ENCODE assay signal across 8 cellular contexts in genomic region chr20:57654363-57654997, GRCh38. TPM values are rescaled to one million over a fixed set of nuclear protein-coding genes. Genes with fewer than 3 reads are reported as not detected.
DNase-seq lines count a peak whose midpoint lies in the region; ATAC-seq and TF ChIP-seq lines count a peak whose summit lies in the region.

No MANE protein-coding gene starts in this region.

- no peak overlapping the region for H2BK15ac ChIP-seq in mesenchymal stem cell (ENCODE audit: low read depth, poor library complexity, severe bottlenecking)

- DNase-seq in G401 (ENCODE audit: low spot score) (peak; percentile 29), NCI-H2227 treated with DMSO at 0.1 percent for 48 hours (lab: John Stamatoyannopoulos, UW) (peak; percentile 1), endodermal cell (peak; percentile 88), mesenchymal stem cell (peak; percentile 39)
- DNase-seq in activated CD8-positive, alpha-beta T cell treated with anti-CD3 and anti-CD28 coated beads for 36 hours: peak; percentile 74
- peak; percentile 37 for DNase-seq in stimulated activated CD8-positive, alpha-beta memory T cell treated with anti-CD3 and anti-CD28 coated beads, Interleukin-4, amount 100 ng/mL, for 24 hours (ENCODE audit: low read depth)

- no peak overlapping the region for H2AK5ac ChIP-seq in mesenchymal stem cell (ENCODE audit: low read length, severe bottlenecking)

- H3K9me3 Mint-ChIP-seq in activated CD8-positive, alpha-beta T cell treated with anti-CD3 and anti-CD28 coated beads for 36 hours: no peaks in the 10 kb centered on the region
- H3K9me3 Mint-ChIP-seq in endodermal cell: no peaks in the 10 kb centered on the region

- no peak overlapping the region for H3K9ac ChIP-seq in endodermal cell (ENCODE audit: extremely low read depth, low read length, poor library complexity, severe bottlenecking)
- no peak overlapping the region for H3K9ac ChIP-seq in mesenchymal stem cell (ENCODE audit: low read length)

- POLR2A ChIA-PET in HEK293 (lab: Yijun Ruan, JAX): no interaction called here
- POLR2A ChIA-PET in activated CD8-positive, alpha-beta T cell treated with anti-CD3 and anti-CD28 coated beads for 36 hours (lab: Charles Lee): no interaction called here

- intact Hi-C loops in activated CD8-positive, alpha-beta T cell treated with anti-CD3 and anti-CD28 coated beads for 36 hours (cut with micrococcal nuclease): loop anchor here (10.0 kb wide), 1 partner anchor 50 kb away; no protein-coding TSS in a partner anchor

- H3K79me1 ChIP-seq in mesenchymal stem cell (replicated peaks; ENCODE audit: low read length, poor library complexity, severe bottlenecking): no peaks in the 10 kb centered on the region

- H3K27me3 ChIP-seq in endodermal cell (ENCODE audit: control insufficient read depth, insufficient read depth, low read length, poor library complexity, severe bottlenecking): no peaks in the 10 kb centered on the region
- peaks cover 0 to 12% of the 10 kb centered on the region in 2 experiments for H3K27me3 ChIP-seq in mesenchymal stem cell (ENCODE audit: control insufficient read depth in 1 of 2, insufficient read depth in 1 of 2, low read length in 2 of 2)

- no peaks in the 10 kb centered on the region for H3K27me3 Mint-ChIP-seq in activated CD8-positive, alpha-beta T cell treated with anti-CD3 and anti-CD28 coated beads for 36 hours
- H3K27me3 Mint-ChIP-seq in endodermal cell (ENCODE audit: insufficient read depth): no peaks in the 10 kb centered on the region

- no peak overlapping the region for H4K8ac ChIP-seq in mesenchymal stem cell (ENCODE audit: low read length)

- H3K36me3 Mint-ChIP-seq in activated CD8-positive, alpha-beta T cell treated with anti-CD3 and anti-CD28 coated beads for 36 hours (ENCODE audit: low read depth): peaks cover 2% of the 10 kb centered on the region
- H3K36me3 Mint-ChIP-seq in endodermal cell (ENCODE audit: low read depth): peaks cover 36% of the 10 kb centered on the region

- H3K4me1 ChIP-seq in HEK293 (ENCODE audit: control insufficient read depth, insufficient read depth, low read length) (no peaks in the 10 kb centered on the region), endodermal cell (ENCODE audit: control insufficient read depth, insufficient read depth, low read length) (peaks cover 7% of the 10 kb centered on the region), mesenchymal stem cell (ENCODE audit: control insufficient read depth, insufficient read depth, low read depth, low read length) (no peaks in the 10 kb centered on the region)

- H3K14ac ChIP-seq in mesenchymal stem cell (ENCODE audit: low read length in 2 of 2): no peak overlapping the region

- TF ChIP-seq CTCF in HEK293 (tag by site-specific recombination; IDR thresholded peaks at IDR 0.05) (peak; percentile 85), endodermal cell (conservative IDR thresholded peaks at IDR 0.05) (peak; percentile 95)
- TF ChIP-seq CTCF in activated CD8-positive, alpha-beta T cell treated with anti-CD3 and anti-CD28 coated beads for 36 hours (IDR thresholded peaks at IDR 0.05): peak; percentile 88

- H3K36me3 ChIP-seq in HEK293 (ENCODE audit: control insufficient read depth in 2 of 2, insufficient read depth in 1 of 2, low read length in 2 of 2) (peaks cover 0 to 47% of the 10 kb centered on the region in 2 experiments; a peak in 1 of 3 replicates), endodermal cell (ENCODE audit: control insufficient read depth, insufficient read depth, low read length) (peaks cover 69% of the 10 kb centered on the region), mesenchymal stem cell (ENCODE audit: control insufficient read depth in 1 of 2, insufficient read depth in 2 of 2, low read depth in 1 of 2, low read length in 2 of 2) (peaks cover 0 to 73% of the 10 kb centered on the region in 2 experiments)

- in situ Hi-C loops in G401 (cut with HindIII; ENCODE audit: low sequenced_read_pairs): no loop called here

- H3K9me3 ChIP-seq in HEK293 (ENCODE audit: control insufficient read depth, insufficient read depth, low read depth, low read length) (no peaks in the 10 kb centered on the region), endodermal cell (ENCODE audit: control insufficient read depth, low read length) (no peaks in the 10 kb centered on the region), mesenchymal stem cell (ENCODE audit: control insufficient read depth, low read length) (no peaks in the 10 kb centered on the region)

- no peak overlapping the region for H2BK120ac ChIP-seq in mesenchymal stem cell (ENCODE audit: low read depth, low read length)

- H3K4ac ChIP-seq in mesenchymal stem cell (ENCODE audit: low read depth in 1 of 2, low read length in 2 of 2): no peak overlapping the region

- WGBS in endodermal cell (ENCODE audit: insufficient coverage in 1 of 2, insufficient read length in 1 of 2), 2 experiments: 58 to 73% methylated on average over 3 to 12 of the region's 12 CpGs
- WGBS in mesenchymal stem cell: 45% methylated on average over 12 of the region's 12 CpGs

- H4K91ac ChIP-seq in mesenchymal stem cell (ENCODE audit: low read length): no peak overlapping the region

- H3K4me1 Mint-ChIP-seq in activated CD8-positive, alpha-beta T cell treated with anti-CD3 and anti-CD28 coated beads for 36 hours (ENCODE audit: low read depth): peaks cover 26% of the 10 kb centered on the region
- H3K4me1 Mint-ChIP-seq in endodermal cell: peaks cover 26% of the 10 kb centered on the region

- H2AFZ ChIP-seq in mesenchymal stem cell (ENCODE audit: low read depth, low read length): no peak overlapping the region

- peak; percentile 85 for ATAC-seq in activated CD8-positive, alpha-beta T cell treated with anti-CD3 and anti-CD28 coated beads for 36 hours
- no peak for ATAC-seq in HG03469 (IDR thresholded peaks at IDR 0.05; ENCODE audit: unreplicated experiment)

- no peak overlapping the region for H3K23ac ChIP-seq in mesenchymal stem cell (ENCODE audit: low read length in 2 of 2)

- no peak overlapping the region for H3K4me2 ChIP-seq in mesenchymal stem cell (ENCODE audit: low read length, poor library complexity, severe bottlenecking)

- H3K27ac ChIP-seq in HEK293 (ENCODE audit: extremely low read depth, low read depth, low read length): no peak overlapping the region
- peak overlapping the region; percentile 47 for H3K27ac ChIP-seq in endodermal cell (ENCODE audit: low read depth, low read length)
- H3K27ac ChIP-seq in mesenchymal stem cell (ENCODE audit: low read length, poor library complexity, severe bottlenecking): no peak overlapping the region

- CTCF ChIA-PET in HEK293 (lab: Yijun Ruan, JAX): interaction anchor here (0.6 to 2.5 kb wide), 14 partner anchors 11 to 481 kb away, joined by 3 to 24 read pairs (median 4); no protein-coding TSS in a partner anchor
- CTCF ChIA-PET in activated CD8-positive, alpha-beta T cell treated with anti-CD3 and anti-CD28 coated beads for 36 hours (lab: Charles Lee): interaction anchor here (0.7 to 2.5 kb wide), 31 partner anchors 9 to 528 kb away, joined by 3 to 14 read pairs (median 4); no protein-coding TSS in a partner anchor

- no peak overlapping the region for H3K18ac ChIP-seq in mesenchymal stem cell (ENCODE audit: low read depth in 1 of 2, low read length in 2 of 2)

- H3K4me3 ChIP-seq in HEK293 (ENCODE audit: low read depth, low read length) (no peak overlapping the region), endodermal cell (ENCODE audit: low read length) (no peak overlapping the region), mesenchymal stem cell (ENCODE audit: insufficient read depth in 1 of 2, low read depth in 1 of 2, low read length in 2 of 2) (no peak overlapping the region)

- no peak overlapping the region for H3K4me3 Mint-ChIP-seq in activated CD8-positive, alpha-beta T cell treated with anti-CD3 and anti-CD28 coated beads for 36 hours
- H3K4me3 Mint-ChIP-seq in endodermal cell: no peak overlapping the region

- no peak overlapping the region for H3K27ac Mint-ChIP-seq in activated CD8-positive, alpha-beta T cell treated with anti-CD3 and anti-CD28 coated beads for 36 hours
- no peak overlapping the region for H3K27ac Mint-ChIP-seq in endodermal cell

- no peak overlapping the region for H2BK5ac ChIP-seq in mesenchymal stem cell (ENCODE audit: low read depth, low read length, poor library complexity, severe bottlenecking)

- no peak overlapping the region for H2BK12ac ChIP-seq in mesenchymal stem cell (ENCODE audit: low read length in 2 of 2)

TF ChIP-seq in HEK293, 187 proteins besides CTCF, POLR2A, EP300 and RAD21 (continues in another document):
- TF ChIP-seq ZNF654 (tag by site-specific recombination; IDR thresholded peaks at IDR 0.05; ENCODE audit: low read depth): peak; percentile 86
- no peak for TF ChIP-seq ZFHX2 (tag by site-specific recombination; conservative IDR thresholded peaks at IDR 0.05)
- peak; percentile 87 for TF ChIP-seq ZNF2 (tag by site-specific recombination; IDR thresholded peaks at IDR 0.05)
- no peak for TF ChIP-seq ZSCAN23 (tag by site-specific recombination; IDR thresholded peaks at IDR 0.05)
- TF ChIP-seq ZNF624 (tag by site-specific recombination; IDR thresholded peaks at IDR 0.05): no peak
- TF ChIP-seq ZNF776 (tag by site-specific recombination; IDR thresholded peaks at IDR 0.05; ENCODE audit: borderline replicate concordance): no peak
- peak; percentile 17 for TF ChIP-seq ZBTB26 (tag by site-specific recombination; optimal IDR thresholded peaks at IDR 0.05)
- TF ChIP-seq ZBTB20 (tag by site-specific recombination; IDR thresholded peaks at IDR 0.05): no peak

RNA-seq across cellular contexts. Expression of gene ZBP1, which starts 34.3 kb away (rescaled TPM):
- not detected in 2 replicates for total RNA-seq in G401 (2014; rRNA removed; shearing (Covaris generic))
- under 1 TPM; 0.11 to 0.56 TPM for total RNA-seq in activated CD8-positive, alpha-beta T cell treated with anti-CD3 and anti-CD28 coated beads for 36 hours
- total RNA-seq in endodermal cell: not detected
- not detected for polyA plus RNA-seq in endodermal cell (2013, experiment 1 of 2)
- polyA plus RNA-seq in endodermal cell (2013, experiment 2 of 2): not detected
- not detected for polyA plus RNA-seq in mesenchymal stem cell (2013, experiment 1 of 2)
- polyA plus RNA-seq in mesenchymal stem cell (2013, experiment 2 of 2): not detected

RNA-seq across cellular contexts. Expression of gene PMEPA1, which starts 55.3 kb away (rescaled TPM):
- 0.49 and 0.58 TPM in 2 replicates for total RNA-seq in G401 (2014; rRNA removed; shearing (Covaris generic))
- 1 to 10 TPM; 1.7 to 2.0 TPM for total RNA-seq in activated CD8-positive, alpha-beta T cell treated with anti-CD3 and anti-CD28 coated beads for 36 hours
- 10 to 100 TPM; 18.8 to 37.4 TPM for total RNA-seq in endodermal cell
- 56.8 TPM for polyA plus RNA-seq in endodermal cell (2013, experiment 1 of 2)
- polyA plus RNA-seq in endodermal cell (2013, experiment 2 of 2): 65.5 TPM
- polyA plus RNA-seq in mesenchymal stem cell (2013, experiment 1 of 2): 6.5 TPM
- 5.8 TPM for polyA plus RNA-seq in mesenchymal stem cell (2013, experiment 2 of 2)

Comparison
In these comparisons a context has a peak if more than half of its experiments do, and no peak if none do; other contexts are left out.
1. DNase-seq: peak in every context shown above with its lines; median percentile 88 in endodermal cell; 74 in activated CD8-positive, alpha-beta T cell treated with anti-CD3 and anti-CD28 coated beads for 36 hours; 39 in mesenchymal stem cell; 37 in stimulated activated CD8-positive, alpha-beta memory T cell treated with anti-CD3 and anti-CD28 coated beads, Interleukin-4, amount 100 ng/mL, for 24 hours; 29 in G401; 1 in NCI-H2227 treated with DMSO at 0.1 percent for 48 hours.
2. RNA of gene PMEPA1, which starts 55.3 kb away (total RNA-seq): 18.8 to 37.4 TPM in endodermal cell; 1.7 to 2.0 TPM in activated CD8-positive, alpha-beta T cell treated with anti-CD3 and anti-CD28 coated beads for 36 hours and 0.49 to 0.58 TPM in G401; every median in the first group is over 4 times any median in the second.
3. Peak in every context shown above with its lines, with median percentiles within 50 percentile points of each other: CTCF ChIP-seq.